In genomic region chr9:110307191-110307590, GRCh38 we compare ENCODE assay signal across 25 cellular contexts. TPM values are rescaled to one million over a fixed set of nuclear protein-coding genes. Genes with fewer than 3 reads are reported as not detected.
DNase-seq lines count a peak whose midpoint lies in the region; ATAC-seq and TF ChIP-seq lines count a peak whose summit lies in the region.
"Had no signal": no experiment of that assay in that cellular context is flagged by ENCODE, and none has a peak within 500 bp of the region (broad histone marks: within the 10 kb centered on the region; RNA-seq: fewer than 3 reads in every experiment).

No MANE protein-coding gene starts in this region.

- H3K36me3 ChIP-seq in Caco-2 (ENCODE audit: control insufficient read depth, insufficient read depth, low read length) (no peaks in the 10 kb centered on the region), GM23338 (ENCODE audit: insufficient read depth) (0 out of 2 replicates have a peak, but pooled peaks cover 3% of the 10 kb centered on the region), mucosa of descending colon (ENCODE audit: low read depth) (no peaks in the 10 kb centered on the region)
- H3K36me3 ChIP-seq: BE2C; BLaER1 treated with 17β-estradiol and CSF1 and Interleukin-3, amounts not matched to agents 10 nM and 100 nM had no signal

- H3K4me1 Mint-ChIP-seq in Caco-2 (ENCODE audit: low read depth, unreplicated experiment): peaks cover 29% of the 10 kb centered on the region
- peaks cover 14% of the 10 kb centered on the region for H3K4me1 Mint-ChIP-seq in GM23338
- H3K4me1 Mint-ChIP-seq in WTC11: peaks cover 24% of the 10 kb centered on the region

- POLR2A ChIA-PET in Caco-2 (lab: Charles Lee): interaction anchor here (1.3 kb wide), 1 partner anchor 50 kb away, joined by 5 read pairs; the partner anchor contains the start of gene TXN
- POLR2A ChIA-PET in WTC11 (lab: Charles Lee): no interaction called here

- H3K4me3 Mint-ChIP-seq in Caco-2 (ENCODE audit: unreplicated experiment) (no peak overlapping the region), GM23338 (no peak overlapping the region), WTC11 (no peak overlapping the region)
- H3K4me3 Mint-ChIP-seq: CD14-positive monocyte; CD4-positive, alpha-beta T cell; CD8-positive, alpha-beta memory T cell had no signal

- H3F3A ChIP-seq in GM23338 (replicated peaks; ENCODE audit: low read depth): no peaks in the 10 kb centered on the region

- H3K9me3 Mint-ChIP-seq in Caco-2 (ENCODE audit: unreplicated experiment): peaks cover 9% of the 10 kb centered on the region
- H3K9me3 Mint-ChIP-seq in GM23338: peaks cover 13% of the 10 kb centered on the region; the same call in 2 of the 3 replicates
- peaks cover 9% of the 10 kb centered on the region for H3K9me3 Mint-ChIP-seq in WTC11
- H3K9me3 Mint-ChIP-seq: CD4-positive, alpha-beta T cell had no signal

- ATAC-seq in GM23338 (no peak), WTC11 (no peak), mucosa of descending colon (peak; percentile 25), HG03159 (IDR thresholded peaks at IDR 0.05; ENCODE audit: unreplicated experiment) (no peak), esophagus mucosa (no peak)
- ATAC-seq: HCT116 had no signal

- no peak overlapping the region for H2AFZ ChIP-seq in GM23338

- H3K4me2 ChIP-seq in GM23338: peak overlapping the region; percentile 63; the same call in 1 of the 2 replicates
- H3K4me2 ChIP-seq: BLaER1 treated with 17β-estradiol and CSF1 and Interleukin-3, amounts not matched to agents 10 nM and 100 nM had no signal

- H3K27ac Mint-ChIP-seq in Caco-2 (ENCODE audit: unreplicated experiment): peak overlapping the region; percentile 1
- H3K27ac Mint-ChIP-seq in GM23338: 0 out of 2 replicates have a peak overlapping the region, but pooled peaks have one; percentile 16
- H3K27ac Mint-ChIP-seq in WTC11: peak overlapping the region; percentile 10; the same call in 1 of the 2 replicates
- H3K27ac Mint-ChIP-seq: CD14-positive monocyte; CD4-positive, alpha-beta T cell; CD8-positive, alpha-beta memory T cell had no signal

- H3K9me2 ChIP-seq in GM23338 (ENCODE audit: insufficient read depth): peaks cover 10% of the 10 kb centered on the region; the same call in 1 of the 2 replicates

- H3K9me3 ChIP-seq in Caco-2 (no peaks in the 10 kb centered on the region), mucosa of descending colon (no peaks in the 10 kb centered on the region)
- H3K9me3 ChIP-seq: BE2C had no signal

- H3K27ac ChIP-seq in GM23338 (ENCODE audit: low read depth): no peak overlapping the region
- H3K27ac ChIP-seq: 22Rv1; BLaER1 treated with 17β-estradiol and CSF1 and Interleukin-3, amounts not matched to agents 10 nM and 100 nM had no signal

- H3K4me1 ChIP-seq in Caco-2 (peaks cover 21% of the 10 kb centered on the region), GM23338 (ENCODE audit: insufficient read depth) (peaks cover 8% of the 10 kb centered on the region; the same call in 1 of the 2 replicates), mucosa of descending colon (ENCODE audit: low read depth) (no peaks in the 10 kb centered on the region)
- H3K4me1 ChIP-seq: BE2C had no signal

- H3K36me3 Mint-ChIP-seq in Caco-2 (ENCODE audit: insufficient read depth, unreplicated experiment): peaks cover 13% of the 10 kb centered on the region
- H3K36me3 Mint-ChIP-seq in GM23338 (ENCODE audit: low read depth): no peaks in the 10 kb centered on the region
- peaks cover 4% of the 10 kb centered on the region; the same call in 1 of the 2 replicates for H3K36me3 Mint-ChIP-seq in WTC11
- H3K36me3 Mint-ChIP-seq: CD8-positive, alpha-beta memory T cell had no signal

- H4K20me1 ChIP-seq in GM23338 (replicated peaks; ENCODE audit: insufficient read depth): no peaks in the 10 kb centered on the region
- H4K20me1 ChIP-seq: BLaER1 treated with 17β-estradiol and CSF1 and Interleukin-3, amounts not matched to agents 10 nM and 100 nM had no signal

- DNase-seq in Caco-2: peak; percentile 25 to 54
- DNase-seq in GM23338 (ENCODE audit: low spot score): no peak
- DNase-seq in WTC11 (ENCODE audit: low spot score): no peak
- DNase-seq in mucosa of descending colon: no peak
- DNase-seq in activated naive CD4-positive, alpha-beta T cell treated with Interleukin-2 at 50 U/mL for 16 hours: no peak
- no peak for DNase-seq in AG20443 (ENCODE audit: low spot score)
- DNase-seq: AML-193; BE2C; Calu3; CD4-positive, alpha-beta T cell; CD8-positive, alpha-beta memory T cell; DMS53; DMS79 treated with DMSO at 0.1 percent for 48 hours; GF-D8; H7 had no signal

- CTCF ChIA-PET in Caco-2 (lab: Charles Lee) (interaction anchor here (0.5 to 1.3 kb wide), 2 partner anchors 9 to 43 kb away, joined by 4 to 5 read pairs; no protein-coding TSS in a partner anchor), WTC11 (lab: Charles Lee) (no interaction called here)

- H3K4me3 ChIP-seq in Caco-2 (ENCODE audit: low read depth, low read length): no peak overlapping the region
- no peak overlapping the region for H3K4me3 ChIP-seq in GM23338
- H3K4me3 ChIP-seq in mucosa of descending colon: no peak overlapping the region
- H3K4me3 ChIP-seq: BLaER1 treated with 17β-estradiol and CSF1 and Interleukin-3, amounts not matched to agents 10 nM and 100 nM had no signal

- no TSS peak for BruUV-seq in Caco-2 (replicated peaks; lab: Mats Ljungman, UMichigan)

- H3K27me3 ChIP-seq in Caco-2 (replicated peaks; ENCODE audit: control insufficient read depth, insufficient read depth, low read length) (no peaks in the 10 kb centered on the region), GM23338 (ENCODE audit: insufficient read depth) (no peaks in the 10 kb centered on the region)
- H3K27me3 ChIP-seq: BE2C; BLaER1 treated with 17β-estradiol and CSF1 and Interleukin-3, amounts not matched to agents 10 nM and 100 nM had no signal

- no peaks in the 10 kb centered on the region for H3K79me2 ChIP-seq in GM23338 (replicated peaks; ENCODE audit: insufficient read depth)

- H3K27me3 Mint-ChIP-seq in Caco-2 (ENCODE audit: insufficient read depth, unreplicated experiment) (no peaks in the 10 kb centered on the region), GM23338 (ENCODE audit: insufficient read depth, low read depth, poor library complexity) (no peaks in the 10 kb centered on the region), WTC11 (ENCODE audit: low read depth) (no peaks in the 10 kb centered on the region)
- H3K27me3 Mint-ChIP-seq: CD4-positive, alpha-beta T cell had no signal

- intact Hi-C loops in Caco-2 (cut with micrococcal nuclease; ENCODE audit: unreplicated experiment) (loop anchor here (1.0 kb wide), 1 partner anchor 9 kb away; no protein-coding TSS in a partner anchor), mucosa of descending colon (cut with DNase I, micrococcal nuclease) (no loop called here)

- no peak for TF ChIP-seq CTCF in Caco-2 (IDR thresholded peaks at IDR 0.05; ENCODE audit: insufficient read depth in 1 of 2, low read depth in 1 of 2, low read length in 1 of 2, severe bottlenecking in 1 of 2, unreplicated experiment in 1 of 2)
- no peak for TF ChIP-seq CTCF in GM23338 (conservative IDR thresholded peaks at IDR 0.05; ENCODE audit: low read depth in 2 of 2)
- TF ChIP-seq CTCF in WTC11 (IDR thresholded peaks at IDR 0.05): no peak
- no peak for TF ChIP-seq CTCF in mucosa of descending colon (IDR thresholded peaks at IDR 0.05)

TF ChIP-seq in GM23338, 12 proteins besides CTCF, POLR2A, EP300 and RAD21 (continues in another document):
- TF ChIP-seq CREB1 (CRISPR knock-in tag; IDR thresholded peaks at IDR 0.05; ENCODE audit: low read depth) (no peak), ZNF331 (CRISPR knock-in tag; IDR thresholded peaks at IDR 0.05; ENCODE audit: low read depth) (no peak), ETS1 (IDR thresholded peaks at IDR 0.05) (no peak), POLR2AphosphoS5 (IDR thresholded peaks at IDR 0.05; ENCODE audit: low read depth) (no peak), JUNB (IDR thresholded peaks at IDR 0.05; ENCODE audit: unreplicated experiment) (no peak), NANOG (IDR thresholded peaks at IDR 0.05; ENCODE audit: borderline replicate concordance) (no peak), EZH2 (IDR thresholded peaks at IDR 0.05; ENCODE audit: low read depth, unreplicated experiment) (no peak)

TF ChIP-seq in WTC11, 78 proteins besides CTCF, POLR2A, EP300 and RAD21 (continues in another document):
- TF ChIP-seq AR (CRISPR knock-in tag; IDR thresholded peaks at IDR 0.05): no peak
- TF ChIP-seq, protein P1, sequence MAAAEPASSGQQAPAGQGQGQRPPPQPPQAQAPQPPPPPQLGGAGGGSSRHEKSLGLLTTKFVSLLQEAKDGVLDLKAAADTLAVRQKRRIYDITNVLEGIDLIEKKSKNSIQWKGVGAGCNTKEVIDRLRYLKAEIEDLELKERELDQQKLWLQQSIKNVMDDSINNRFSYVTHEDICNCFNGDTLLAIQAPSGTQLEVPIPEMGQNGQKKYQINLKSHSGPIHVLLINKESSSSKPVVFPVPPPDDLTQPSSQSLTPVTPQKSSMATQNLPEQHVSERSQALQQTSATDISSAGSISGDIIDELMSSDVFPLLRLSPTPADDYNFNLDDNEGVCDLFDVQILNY (CRISPR knock-in tag; IDR thresholded peaks at IDR 0.05): no peak

RNA-seq across cellular contexts. Expression of gene TXNDC8, which starts 30.5 kb away (rescaled TPM):
- not detected in 2 replicates for total RNA-seq in Caco-2 (2022)
- not detected in 2 replicates for total RNA-seq in GM23338 (2014; rRNA removed; shearing (Covaris generic))
- polyA plus RNA-seq in GM23338 (2016; fragmentation: Nextera tagmentation; extraction: Ambion mirVana): not detected in 2 replicates
- total RNA-seq in WTC11 (2021): not detected in 3 replicates
- not detected for total RNA-seq in mucosa of descending colon
- not detected for total RNA-seq in esophagus mucosa
- total RNA-seq: Calu3; CD4-positive, alpha-beta T cell; CD8-positive, alpha-beta memory T cell; Daoy; G401; H1; H7 had no signal
- polyA plus RNA-seq: AG04450; CD14-positive monocyte; CD8-positive, alpha-beta memory T cell; H1 had no signal

RNA-seq across cellular contexts. Expression of gene TXN, which starts 50.9 kb away (rescaled TPM):
- total RNA-seq in Caco-2 (2022) (446 and 476 TPM in 2 replicates), WTC11 (2021) (245 to 265 TPM (median 263 TPM) in 3 replicates), mucosa of descending colon (100 to 1,000 TPM; 228 to 441 (median 422) TPM), esophagus mucosa (647 TPM)
- 173 and 177 TPM in 2 replicates for total RNA-seq in GM23338 (2014; rRNA removed; shearing (Covaris generic))
- polyA plus RNA-seq in GM23338 (2016; fragmentation: Nextera tagmentation; extraction: Ambion mirVana): 1,031 and 1,034 TPM in 2 replicates

Comparison
In these comparisons a context has a peak if more than half of its experiments do, and no peak if none do; other contexts are left out.
1. DNase-seq: peak in Caco-2 (2 of 2); none in GM23338 (single experiment), WTC11 (single experiment), mucosa of descending colon (0 of 3), activated naive CD4-positive, alpha-beta T cell treated with Interleukin-2 at 50 U/mL for 16 hours (single experiment) and AG20443 (single experiment).
2. Peak in every context shown above with its lines, with median percentiles within 50 percentile points of each other: H3K27ac Mint-ChIP-seq.